ENCODE assay signal across 31 cellular contexts in genomic region chr4:166637816-166638215, GRCh38.
"Had no signal": no experiment of that assay in that cellular context is flagged by ENCODE, and none has a peak within 500 bp of the region (broad histone marks: within the 10 kb centered on the region; RNA-seq: fewer than 3 reads in every experiment).

No MANE protein-coding gene starts in this region.

- DNase-seq: activated effector memory CD4-positive, alpha-beta T cell treated with anti-CD3 and anti-CD28 coated beads, Interleukin-2, amount 50 U/mL, for 16 hours; activated effector memory CD4-positive, alpha-beta T cell treated with Interleukin-2 at 50 U/mL for 16 hours; activated gamma-delta T cell; activated gamma-delta T cell treated with Interleukin-2 at 50 U/mL for 16 hours; activated naive CD4-positive, alpha-beta T cell; activated naive CD4-positive, alpha-beta T cell treated with anti-CD3 and anti-CD28 coated beads for 36 hours; activated naive CD4-positive, alpha-beta T cell treated with anti-CD3 and anti-CD28 coated beads, Interleukin-2, amount 10 ng/mL, durations not matched to agents 7 days and 5 days; activated naive CD4-positive, alpha-beta T cell treated with anti-CD3 and anti-CD28 coated beads, Interleukin-2, amount 50 U/mL, for 16 hours; activated naive CD4-positive, alpha-beta T cell treated with Interleukin-2 at 50 U/mL for 16 hours; activated naive CD8-positive, alpha-beta T cell treated with anti-CD3 and anti-CD28 coated beads for 36 hours; activated naive CD8-positive, alpha-beta T cell treated with anti-CD3 and anti-CD28 coated beads, Interleukin-2, amount 10 ng/mL, durations not matched to agents 7 days and 5 days; activated naive CD8-positive, alpha-beta T cell treated with anti-CD3 and anti-CD28 coated beads, Interleukin-2, amount 50 U/mL, for 24 hours; activated T-cell treated with anti-CD3 and anti-CD28 coated beads, Interleukin-2, amount 50 U/mL, for 1 hour; activated T-cell treated with anti-CD3 and anti-CD28 coated beads, Interleukin-2, amount 50 U/mL, for 24 hours; activated T-cell treated with anti-CD3 and anti-CD28 coated beads, Interleukin-2, amount 50 U/mL, for 4 hours; activated T-cell treated with anti-CD3 and anti-CD28 coated beads, Interleukin-2, amount 50 U/mL, for 48 hours; activated T-cell treated with anti-CD3 and anti-CD28 coated beads, Interleukin-2, amount 50 U/mL, for 72 hours; adrenal gland; amniotic stem cell; amygdala; anterior cingulate cortex; body of pancreas; brain microvascular endothelial cell; caudate nucleus; central memory CD4-positive, alpha-beta T cell; cerebellar nuclear complex had no signal

- H3K27ac ChIP-seq: adrenal gland, ascending aorta, body of pancreas, brain microvascular endothelial cell, breast epithelium, cardiac muscle cell had no signal

- H3K4me3 ChIP-seq: adrenal gland, ascending aorta, body of pancreas, breast epithelium, cardiac muscle cell had no signal

- ATAC-seq: activated naive CD4-positive, alpha-beta T cell treated with anti-CD3 and anti-CD28 coated beads, Interleukin-2, amount 50 U/mL, for 72 hours; activated naive CD8-positive, alpha-beta T cell treated with anti-CD3 and anti-CD28 coated beads, Interleukin-2, amount 50 U/mL, for 24 hours; activated T-cell treated with anti-CD3 and anti-CD28 coated beads, Interleukin-2, amount 50 U/mL, for 4 hours; activated T-cell treated with anti-CD3 and anti-CD28 coated beads, Interleukin-2, amount 50 U/mL, for 72 hours; activated T-helper 17 cell treated with anti-CD3 and anti-CD28 coated beads, Interleukin-2, amount 50 U/mL, for 72 hours; body of pancreas had no signal

- H3K9me3 ChIP-seq: adrenal gland, ascending aorta, body of pancreas had no signal

- H3K4me1 ChIP-seq: adrenal gland, ascending aorta, body of pancreas, breast epithelium had no signal

- H3K27me3 ChIP-seq: adrenal gland, ascending aorta, body of pancreas, brain microvascular endothelial cell, breast epithelium, cardiac muscle cell had no signal

- H3K36me3 ChIP-seq: adrenal gland, ascending aorta, brain microvascular endothelial cell, breast epithelium, cardiac muscle cell had no signal
